Comparison of ENCODE assay signal across 11 cellular contexts in the genomic region with DNA sequence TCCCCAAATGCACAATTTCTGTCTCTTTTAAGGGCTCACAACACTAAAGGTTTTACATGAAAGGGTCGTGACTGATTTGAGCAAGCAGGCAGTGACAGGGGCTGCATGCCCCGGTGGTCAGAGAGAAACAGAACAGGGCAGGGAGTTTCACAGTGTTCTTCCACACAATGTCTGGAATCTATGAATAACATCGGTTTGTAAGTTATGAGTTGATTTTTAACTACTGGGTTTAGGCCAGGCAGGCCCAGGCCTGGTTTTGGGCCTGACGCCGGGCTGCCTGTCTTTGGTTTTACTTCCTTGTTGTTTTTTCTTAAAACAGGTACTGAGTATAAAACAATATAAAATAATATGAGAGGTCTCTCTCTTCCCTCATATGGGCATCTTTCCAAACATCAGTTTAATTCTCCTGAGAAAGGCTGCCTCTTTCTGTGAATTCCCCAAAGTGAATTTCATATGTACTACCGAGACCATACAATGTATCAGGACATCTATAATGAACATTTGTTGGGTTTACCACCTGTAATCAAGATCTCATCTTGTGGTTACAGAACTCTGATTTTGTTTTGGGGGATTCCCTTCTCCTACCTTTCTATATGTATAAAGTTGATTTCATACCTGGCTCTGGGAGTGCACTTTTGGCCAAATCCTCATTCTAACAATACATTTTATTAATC.
A peak's percentile ranks its signal among the peaks of the same experiment; 100 is the strongest.
DNase-seq lines count a peak whose midpoint lies in the region; ATAC-seq and TF ChIP-seq lines count a peak whose summit lies in the region.
"Had no signal": no experiment of that assay in that cellular context is flagged by ENCODE, and none has a peak within 500 bp of the region (broad histone marks: within the 10 kb centered on the region; RNA-seq: fewer than 3 reads in every experiment).

No MANE protein-coding gene starts in this region.

- H3K4me3 ChIP-seq in rectal smooth muscle tissue (ENCODE audit: low read length) (no peak overlapping the region), Karpas-422 (ENCODE audit: low read length) (no peak overlapping the region)

- H3K27me3 ChIP-seq in rectal smooth muscle tissue (ENCODE audit: control insufficient read depth, insufficient read depth, low read length) (no peaks in the 10 kb centered on the region), Karpas-422 (ENCODE audit: low read length) (no peaks in the 10 kb centered on the region)

- no peak overlapping the region for H3K4me3 Mint-ChIP-seq in chondrocyte (ENCODE audit: unreplicated experiment)
- H3K4me3 Mint-ChIP-seq: activated naive CD4-positive, alpha-beta T cell treated with anti-CD3 and anti-CD28 coated beads, Interleukin-2, amount 10 ng/mL, durations not matched to agents 7 days and 5 days had no signal

- no peak for TF ChIP-seq CTCF in chondrocyte (IDR thresholded peaks at IDR 0.05)

- no peak overlapping the region for H2AFZ ChIP-seq in Karpas-422 (ENCODE audit: low read length)

- no peaks in the 10 kb centered on the region for H3K9me3 ChIP-seq in Karpas-422 (ENCODE audit: low read length)

- H3K9me2 ChIP-seq in Karpas-422 (replicated peaks; ENCODE audit: insufficient read depth, low read length), result no peaks in the 10 kb centered on the region

- no peaks in the 10 kb centered on the region for H3K79me2 ChIP-seq in Karpas-422 (ENCODE audit: low read length)

- peak overlapping the region; percentile 88 for H3K27ac Mint-ChIP-seq in chondrocyte (ENCODE audit: unreplicated experiment)
- H3K27ac Mint-ChIP-seq: activated naive CD4-positive, alpha-beta T cell treated with anti-CD3 and anti-CD28 coated beads, Interleukin-2, amount 10 ng/mL, durations not matched to agents 7 days and 5 days had no signal

- DNase-seq in chondrocyte (ENCODE audit: low spot score) (no peak), amniotic stem cell (lab: John Stamatoyannopoulos, UW) (no peak), Karpas-422 (no peak), D341Med (ENCODE audit: low spot score) (no peak)
- DNase-seq: activated naive CD4-positive, alpha-beta T cell treated with anti-CD3 and anti-CD28 coated beads, Interleukin-2, amount 10 ng/mL, durations not matched to agents 7 days and 5 days; NCI-H2029 had no signal

- H3K27ac ChIP-seq in rectal smooth muscle tissue (ENCODE audit: low read depth, low read length) (peak overlapping the region; percentile 44), Karpas-422 (ENCODE audit: low read length) (no peak overlapping the region)

- no peaks in the 10 kb centered on the region for H4K20me1 ChIP-seq in Karpas-422 (ENCODE audit: insufficient read depth, low read depth, low read length)

- no peaks in the 10 kb centered on the region for H3K27me3 Mint-ChIP-seq in chondrocyte (ENCODE audit: low read depth)

- H3K36me3 Mint-ChIP-seq in chondrocyte (ENCODE audit: low read depth), result no peaks in the 10 kb centered on the region
- H3K36me3 Mint-ChIP-seq: activated naive CD4-positive, alpha-beta T cell treated with anti-CD3 and anti-CD28 coated beads, Interleukin-2, amount 10 ng/mL, durations not matched to agents 7 days and 5 days had no signal

- H3K4me1 Mint-ChIP-seq in chondrocyte (ENCODE audit: low read depth), result peaks cover 17% of the 10 kb centered on the region

- H3K9ac ChIP-seq in rectal smooth muscle tissue (ENCODE audit: low read length) (no peak overlapping the region), Karpas-422 (ENCODE audit: low read length) (no peak overlapping the region)

- H3K4me2 ChIP-seq in Karpas-422 (ENCODE audit: low read depth, low read length, poor library complexity, severe bottlenecking), result no peak overlapping the region

- ATAC-seq in GM18868 (IDR thresholded peaks at IDR 0.05; ENCODE audit: unreplicated experiment), result peak; percentile 68
- peak; percentile 54 for ATAC-seq in HG03025 (IDR thresholded peaks at IDR 0.05; ENCODE audit: low FRiP score, unreplicated experiment)
- no peak for ATAC-seq in SK-N-SH treated with all-trans-retinoic acid at 6 μM for 48 hours
- ATAC-seq: left lobe of liver had no signal

- no peaks in the 10 kb centered on the region for H3K4me1 ChIP-seq in rectal smooth muscle tissue (ENCODE audit: control insufficient read depth, insufficient read depth, low read length)
- H3K4me1 ChIP-seq in Karpas-422 (ENCODE audit: low read length), result no peaks in the 10 kb centered on the region

- H3K36me3 ChIP-seq in rectal smooth muscle tissue (ENCODE audit: control insufficient read depth, insufficient read depth, low read length) (no peaks in the 10 kb centered on the region), Karpas-422 (ENCODE audit: insufficient read depth, low read length) (no peaks in the 10 kb centered on the region)

- H3K9me3 Mint-ChIP-seq in chondrocyte (ENCODE audit: low read depth), result no peaks in the 10 kb centered on the region

TF ChIP-seq in SK-N-SH treated with all-trans-retinoic acid at 6 μM for 48 hours, 23 proteins besides CTCF, POLR2A, EP300 and RAD21:
- TF ChIP-seq ZNF565 (CRISPR knock-in tag; conservative IDR thresholded peaks at IDR 0.05; ENCODE audit: low read depth) (no peak), ZC3H10 (CRISPR knock-in tag; IDR thresholded peaks at IDR 0.05) (no peak), ZFP30 (CRISPR knock-in tag; IDR thresholded peaks at IDR 0.05) (no peak), OSR1 (CRISPR knock-in tag; IDR thresholded peaks at IDR 0.05) (no peak), CSDC2 (CRISPR knock-in tag; IDR thresholded peaks at IDR 0.05) (no peak), ZFP3 (CRISPR knock-in tag; IDR thresholded peaks at IDR 0.05) (no peak), BACH2 (CRISPR knock-in tag; IDR thresholded peaks at IDR 0.05; ENCODE audit: borderline replicate concordance) (no peak), RARB (CRISPR knock-in tag; IDR thresholded peaks at IDR 0.05) (no peak), ZNF70 (CRISPR knock-in tag; IDR thresholded peaks at IDR 0.05) (no peak), GLIS3 (CRISPR knock-in tag; IDR thresholded peaks at IDR 0.05) (no peak), ISL1 (CRISPR knock-in tag; IDR thresholded peaks at IDR 0.05) (no peak), PPARA (CRISPR knock-in tag; IDR thresholded peaks at IDR 0.05; ENCODE audit: borderline replicate concordance) (no peak), POU6F1 (CRISPR knock-in tag; IDR thresholded peaks at IDR 0.05; ENCODE audit: borderline replicate concordance, low read depth) (no peak)
- TF ChIP-seq, protein P1, sequence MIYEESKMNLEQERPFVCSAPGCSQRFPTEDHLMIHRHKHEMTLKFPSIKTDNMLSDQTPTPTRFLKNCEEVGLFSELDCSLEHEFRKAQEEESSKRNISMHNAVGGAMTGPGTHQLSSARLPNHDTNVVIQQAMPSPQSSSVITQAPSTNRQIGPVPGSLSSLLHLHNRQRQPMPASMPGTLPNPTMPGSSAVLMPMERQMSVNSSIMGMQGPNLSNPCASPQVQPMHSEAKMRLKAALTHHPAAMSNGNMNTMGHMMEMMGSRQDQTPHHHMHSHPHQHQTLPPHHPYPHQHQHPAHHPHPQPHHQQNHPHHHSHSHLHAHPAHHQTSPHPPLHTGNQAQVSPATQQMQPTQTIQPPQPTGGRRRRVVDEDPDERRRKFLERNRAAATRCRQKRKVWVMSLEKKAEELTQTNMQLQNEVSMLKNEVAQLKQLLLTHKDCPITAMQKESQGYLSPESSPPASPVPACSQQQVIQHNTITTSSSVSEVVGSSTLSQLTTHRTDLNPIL (CRISPR knock-in tag; IDR thresholded peaks at IDR 0.05; ENCODE audit: low read depth), result no peak
- TF ChIP-seq, protein P2, sequence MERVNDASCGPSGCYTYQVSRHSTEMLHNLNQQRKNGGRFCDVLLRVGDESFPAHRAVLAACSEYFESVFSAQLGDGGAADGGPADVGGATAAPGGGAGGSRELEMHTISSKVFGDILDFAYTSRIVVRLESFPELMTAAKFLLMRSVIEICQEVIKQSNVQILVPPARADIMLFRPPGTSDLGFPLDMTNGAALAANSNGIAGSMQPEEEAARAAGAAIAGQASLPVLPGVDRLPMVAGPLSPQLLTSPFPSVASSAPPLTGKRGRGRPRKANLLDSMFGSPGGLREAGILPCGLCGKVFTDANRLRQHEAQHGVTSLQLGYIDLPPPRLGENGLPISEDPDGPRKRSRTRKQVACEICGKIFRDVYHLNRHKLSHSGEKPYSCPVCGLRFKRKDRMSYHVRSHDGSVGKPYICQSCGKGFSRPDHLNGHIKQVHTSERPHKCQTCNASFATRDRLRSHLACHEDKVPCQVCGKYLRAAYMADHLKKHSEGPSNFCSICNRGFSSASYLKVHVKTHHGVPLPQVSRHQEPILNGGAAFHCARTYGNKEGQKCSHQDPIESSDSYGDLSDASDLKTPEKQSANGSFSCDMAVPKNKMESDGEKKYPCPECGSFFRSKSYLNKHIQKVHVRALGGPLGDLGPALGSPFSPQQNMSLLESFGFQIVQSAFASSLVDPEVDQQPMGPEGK (CRISPR knock-in tag; IDR thresholded peaks at IDR 0.05; ENCODE audit: borderline replicate concordance), result no peak
